In genomic region chr6:20688710-20689500, GRCh38 we compare ENCODE assay signal across 8 cellular contexts.
A peak's percentile ranks its signal among the peaks of the same experiment; 100 is the strongest.
DNase-seq lines count a peak whose midpoint lies in the region; ATAC-seq and TF ChIP-seq lines count a peak whose summit lies in the region.

No MANE protein-coding gene starts in this region.

- peak; percentile 87 for ATAC-seq in GM21381 (IDR thresholded peaks at IDR 0.05; ENCODE audit: unreplicated experiment)
- ATAC-seq in HG03460 (IDR thresholded peaks at IDR 0.05; ENCODE audit: unreplicated experiment): peak; percentile 80
- peak; percentile 56 for ATAC-seq in WTC11
- no peak for ATAC-seq in left colon

- H3K27ac Mint-ChIP-seq in WTC11: no peak overlapping the region
- H3K27ac Mint-ChIP-seq in stimulated activated naive CD8-positive, alpha-beta T cell treated with anti-CD3 and anti-CD28 coated beads, Interleukin-15, Interleukin-2, amounts not matched to agents 100 ng/mL and 50 ng/mL, for 24 hours: peak overlapping the region; percentile 83

- POLR2A ChIA-PET in WTC11 (lab: Charles Lee): no interaction called here

- TF ChIP-seq CTCF in WTC11 (IDR thresholded peaks at IDR 0.05): no peak

- intact Hi-C loops in left colon (cut with DNase I, micrococcal nuclease): no loop called here

- CTCF ChIA-PET in WTC11 (lab: Charles Lee): no interaction called here

- peaks cover 32% of the 10 kb centered on the region for H3K4me1 Mint-ChIP-seq in WTC11
- peaks cover 68% of the 10 kb centered on the region for H3K4me1 Mint-ChIP-seq in stimulated activated naive CD8-positive, alpha-beta T cell treated with anti-CD3 and anti-CD28 coated beads, Interleukin-15, Interleukin-2, amounts not matched to agents 100 ng/mL and 50 ng/mL, for 24 hours (ENCODE audit: low read depth)

- H3K4me3 Mint-ChIP-seq in WTC11: no peak overlapping the region
- peak overlapping the region; percentile 56 for H3K4me3 Mint-ChIP-seq in stimulated activated naive CD8-positive, alpha-beta T cell treated with anti-CD3 and anti-CD28 coated beads, Interleukin-15, Interleukin-2, amounts not matched to agents 100 ng/mL and 50 ng/mL, for 24 hours

- no peaks in the 10 kb centered on the region for H3K9me3 Mint-ChIP-seq in WTC11
- H3K9me3 Mint-ChIP-seq in stimulated activated naive CD8-positive, alpha-beta T cell treated with anti-CD3 and anti-CD28 coated beads, Interleukin-15, Interleukin-2, amounts not matched to agents 100 ng/mL and 50 ng/mL, for 24 hours: peaks cover under 1% of the 10 kb centered on the region

- H3K27me3 Mint-ChIP-seq in WTC11 (ENCODE audit: low read depth): no peaks in the 10 kb centered on the region
- H3K27me3 Mint-ChIP-seq in stimulated activated naive CD8-positive, alpha-beta T cell treated with anti-CD3 and anti-CD28 coated beads, Interleukin-15, Interleukin-2, amounts not matched to agents 100 ng/mL and 50 ng/mL, for 24 hours: no peaks in the 10 kb centered on the region

- DNase-seq in ELR (ENCODE audit: low read depth): peak; percentile 58
- DNase-seq in WTC11 (ENCODE audit: low spot score): no peak
- no peak for DNase-seq in left colon
- DNase-seq in activated CD4-positive, CD25-positive, alpha-beta regulatory T cell treated with anti-CD3 and anti-CD28 coated beads, Interleukin-2, amount 50 U/mL, for 72 hours: no peak
- no peak for DNase-seq in UCSD-AML1 (lab: John Stamatoyannopoulos, UW; ENCODE audit: unreplicated experiment)

- H3K36me3 Mint-ChIP-seq in WTC11: no peaks in the 10 kb centered on the region
- H3K36me3 Mint-ChIP-seq in stimulated activated naive CD8-positive, alpha-beta T cell treated with anti-CD3 and anti-CD28 coated beads, Interleukin-15, Interleukin-2, amounts not matched to agents 100 ng/mL and 50 ng/mL, for 24 hours (ENCODE audit: low read depth): peaks cover 17% of the 10 kb centered on the region

TF ChIP-seq in WTC11, 78 proteins besides CTCF, POLR2A, EP300 and RAD21:
- no peak for TF ChIP-seq ZNF512 (CRISPR knock-in tag; IDR thresholded peaks at IDR 0.05; ENCODE audit: borderline replicate concordance)
- TF ChIP-seq PREB (CRISPR knock-in tag; IDR thresholded peaks at IDR 0.05; ENCODE audit: borderline replicate concordance): no peak
